19 cellular contexts compared by ENCODE assay signal in genomic region chr17:41656249-41657023, GRCh38. TPM values are rescaled to one million over a fixed set of nuclear protein-coding genes. Genes with fewer than 3 reads are reported as not detected.
A peak's percentile ranks its signal among the peaks of the same experiment; 100 is the strongest.
DNase-seq lines count a peak whose midpoint lies in the region; ATAC-seq and TF ChIP-seq lines count a peak whose summit lies in the region.
"Had no signal": no experiment of that assay in that cellular context is flagged by ENCODE, and none has a peak within 500 bp of the region (broad histone marks: within the 10 kb centered on the region; RNA-seq: fewer than 3 reads in every experiment).

No MANE protein-coding gene starts in this region.

- ATAC-seq in GM19035 (IDR thresholded peaks at IDR 0.05; ENCODE audit: unreplicated experiment) (no peak), HG02571 (IDR thresholded peaks at IDR 0.05; ENCODE audit: unreplicated experiment) (no peak)
- ATAC-seq: GM12878; heart right ventricle; stimulated activated naive CD8-positive, alpha-beta T cell treated with anti-CD3 and anti-CD28 coated beads, Interleukin-15, amount 100 ng/mL, for 72 hours had no signal

- H3K9me3 Mint-ChIP-seq in nephron, result no peaks in the 10 kb centered on the region
- H3K9me3 Mint-ChIP-seq: activated naive CD4-positive, alpha-beta T cell treated with anti-CD3 and anti-CD28 coated beads for 36 hours; dendritic cell treated with granulocyte-macrophage colony-stimulating factor and Interleukin-4, amounts not matched to agents 40 ng/mL and 50 ng/mL, for 4 days; stimulated activated naive CD8-positive, alpha-beta T cell treated with anti-CD3 and anti-CD28 coated beads, Interleukin-15, amount 100 ng/mL, for 72 hours had no signal

- H3K4me2 ChIP-seq in PC-9, result peak overlapping the region; percentile 66

- BruUV-seq in PC-9 (replicated peaks; lab: Mats Ljungman, UMichigan), result TSS peak; percentile 46

- 57 to 59% methylated on average over 15 to 16 of the region's 16 CpGs for WGBS in esophagus, 2 donors
- WGBS in thyroid gland, 2 donors, result 82 to 89% methylated on average over 12 to 14 of the region's 16 CpGs

- peaks cover 9% of the 10 kb centered on the region for H3K27me3 Mint-ChIP-seq in nephron (ENCODE audit: low read depth)
- H3K27me3 Mint-ChIP-seq: progenitor cell of endocrine pancreas had no signal

- no peaks in the 10 kb centered on the region for H3K9me2 ChIP-seq in PC-9 (ENCODE audit: insufficient read depth)

- DNase-seq in PC-9 (no peak), thyroid gland (no peak), ascending aorta (ENCODE audit: low spot score in 2 of 2) (no peak), cardiac septum (ENCODE audit: low spot score) (no peak)
- DNase-seq: activated CD4-positive, alpha-beta T cell treated with anti-CD3 and anti-CD28 coated beads for 48 hours; activated naive CD4-positive, alpha-beta T cell treated with anti-CD3 and anti-CD28 coated beads for 36 hours; activated T-cell treated with anti-CD3 and anti-CD28 coated beads for 4 hours; heart right ventricle; NCI-H146; stimulated activated naive CD8-positive, alpha-beta T cell treated with anti-CD3 and anti-CD28 coated beads, Interleukin-15, amount 100 ng/mL, for 72 hours had no signal

- H3K27ac Mint-ChIP-seq in nephron, result peak overlapping the region; percentile 85 to 92 (median 89)
- H3K27ac Mint-ChIP-seq: activated naive CD4-positive, alpha-beta T cell treated with anti-CD3 and anti-CD28 coated beads for 36 hours; dendritic cell treated with granulocyte-macrophage colony-stimulating factor and Interleukin-4, amounts not matched to agents 40 ng/mL and 50 ng/mL, for 4 days had no signal

- no peak overlapping the region for H3K4me3 Mint-ChIP-seq in nephron
- H3K4me3 Mint-ChIP-seq: activated naive CD4-positive, alpha-beta T cell treated with anti-CD3 and anti-CD28 coated beads for 36 hours; dendritic cell treated with granulocyte-macrophage colony-stimulating factor and Interleukin-4, amounts not matched to agents 40 ng/mL and 50 ng/mL, for 4 days; stimulated activated naive CD8-positive, alpha-beta T cell treated with anti-CD3 and anti-CD28 coated beads, Interleukin-15, amount 100 ng/mL, for 72 hours had no signal

- H3K4me3 ChIP-seq in PC-9 (no peak overlapping the region), esophagus (ENCODE audit: low read depth in 1 of 2, low read length in 2 of 2) (no peak overlapping the region), thyroid gland (replicated peaks in 1 of 3) (no peak overlapping the region), ascending aorta (no peak overlapping the region)
- H3K4me3 ChIP-seq: GM12878, heart right ventricle had no signal

- peaks cover 42% of the 10 kb centered on the region for H3F3A ChIP-seq in PC-9 (ENCODE audit: insufficient read depth, low read depth)

- POLR2A ChIA-PET in PC-9 (lab: Charles Lee; ENCODE audit: unreplicated experiment), result interaction anchor here (0.5 to 1.0 kb wide), 6 partner anchors 51 to 1144 kb away, joined by 3 to 7 read pairs (median 4); partner anchors contain the start of gene KRT19

- peak overlapping the region; percentile 98 for H3K27ac ChIP-seq in PC-9
- H3K27ac ChIP-seq in esophagus (ENCODE audit: low read depth in 2 of 2, low read length in 1 of 2), result peak overlapping the region; percentile 90 to 99
- peak overlapping the region; percentile 89 to 92 (median 91) for H3K27ac ChIP-seq in thyroid gland
- H3K27ac ChIP-seq in ascending aorta, result no peak overlapping the region
- H3K27ac ChIP-seq: heart right ventricle had no signal

- H4K20me1 ChIP-seq in PC-9 (ENCODE audit: insufficient read depth), result no peaks in the 10 kb centered on the region

- no peak for TF ChIP-seq POLR2A in thyroid gland (IDR thresholded peaks at IDR 0.05)

- H3K9me3 ChIP-seq in PC-9 (ENCODE audit: insufficient read depth, low read depth) (no peaks in the 10 kb centered on the region), esophagus (ENCODE audit: control insufficient read depth in 2 of 2, insufficient read depth in 1 of 2, low read depth in 1 of 2, low read length in 1 of 2) (no peaks in the 10 kb centered on the region), thyroid gland (no peaks in the 10 kb centered on the region), ascending aorta (no peaks in the 10 kb centered on the region)
- H3K9me3 ChIP-seq: heart right ventricle had no signal

- H3K36me3 ChIP-seq in PC-9 (ENCODE audit: low read depth) (no peaks in the 10 kb centered on the region), esophagus (ENCODE audit: control insufficient read depth in 2 of 2, insufficient read depth in 2 of 2, low read length in 1 of 2) (no peaks in the 10 kb centered on the region), thyroid gland (no peaks in the 10 kb centered on the region), ascending aorta (no peaks in the 10 kb centered on the region)
- H3K36me3 ChIP-seq: heart right ventricle had no signal

- H3K4me1 ChIP-seq in PC-9 (replicated peaks; ENCODE audit: insufficient read depth) (peaks cover 62% of the 10 kb centered on the region), esophagus (ENCODE audit: control insufficient read depth in 2 of 2, insufficient read depth in 2 of 2, low read length in 1 of 2) (peaks cover 15 to 65% of the 10 kb centered on the region in 2 donors), thyroid gland (peaks cover 39 to 53% of the 10 kb centered on the region in 2 donors), ascending aorta (peaks cover 0 to 6% of the 10 kb centered on the region in 2 donors)
- H3K4me1 ChIP-seq: heart right ventricle had no signal

- H3K36me3 Mint-ChIP-seq in nephron (ENCODE audit: low read depth), result no peaks in the 10 kb centered on the region

- H2AFZ ChIP-seq in PC-9, result no peak overlapping the region

- no peaks in the 10 kb centered on the region for H3K27me3 ChIP-seq in PC-9 (ENCODE audit: insufficient read depth, low read depth)
- H3K27me3 ChIP-seq in esophagus (ENCODE audit: control insufficient read depth in 1 of 2, insufficient read depth in 2 of 2, low read length in 2 of 2), result no peaks in the 10 kb centered on the region
- H3K27me3 ChIP-seq in thyroid gland, result no peaks in the 10 kb centered on the region
- no peaks in the 10 kb centered on the region for H3K27me3 ChIP-seq in ascending aorta
- H3K27me3 ChIP-seq: heart right ventricle had no signal

- peaks cover 30% of the 10 kb centered on the region for H3K4me1 Mint-ChIP-seq in nephron

- TF ChIP-seq CTCF in PC-9 (conservative IDR thresholded peaks at IDR 0.05) (no peak), nephron (IDR thresholded peaks at IDR 0.05; ENCODE audit: unreplicated experiment in 3 of 3) (no peak), thyroid gland (IDR thresholded peaks at IDR 0.05) (no peak), ascending aorta (IDR thresholded peaks at IDR 0.05) (no peak)

- peaks cover 14% of the 10 kb centered on the region; the same call in 1 of the 2 replicates for H3K79me2 ChIP-seq in PC-9 (ENCODE audit: low read depth)

- CTCF ChIA-PET in PC-9 (lab: Charles Lee), result interaction anchor here (0.5 to 1.4 kb wide), 2 partner anchors 108 to 1355 kb away, joined by 6 to 19 read pairs; no protein-coding TSS in a partner anchor

- intact Hi-C loops in PC-9 (cut with micrococcal nuclease; ENCODE audit: unreplicated experiment) (loop anchor here (5.0 kb wide), 1 partner anchor 254 kb away; no protein-coding TSS in a partner anchor), thyroid gland (cut with DNase I) (no loop called here), ascending aorta (cut with DNase I) (no loop called here), cardiac septum (cut with DNase I) (no loop called here)

RNA-seq across cellular contexts. Expression of gene KRT17, which starts 32.1 kb away (rescaled TPM):
- 29.0 and 80.8 TPM in 2 replicates for total RNA-seq in PC-9 (2021)
- polyA plus RNA-seq in esophagus, result 100 to 1,000 TPM in 1 of 2 donors, 10 to 100 TPM in 1; 92.9 to 191 TPM
- under 1 TPM in 1 of 4 donors, not detected in 3; 0.56 TPM for total RNA-seq in thyroid gland
- total RNA-seq in ascending aorta, result 14.8 TPM
- total RNA-seq in cardiac septum, result not detected
- total RNA-seq: activated naive CD4-positive, alpha-beta T cell treated with anti-CD3 and anti-CD28 coated beads for 36 hours; heart right ventricle had no signal

RNA-seq across cellular contexts. Expression of gene EIF1, which starts 32.2 kb away (rescaled TPM):
- total RNA-seq in PC-9 (2021) (775 and 874 TPM in 2 replicates), thyroid gland (100 to 1,000 TPM; 119 to 171 (median 145) TPM), ascending aorta (102 TPM), cardiac septum (1,014 TPM)
- polyA plus RNA-seq in esophagus, result 100 to 1,000 TPM; 342 to 553 TPM

RNA-seq across cellular contexts. Expression of gene KRT16, which starts 43.9 kb away (rescaled TPM):
- total RNA-seq in PC-9 (2021) (41.7 and 53.5 TPM in 2 replicates), thyroid gland (1 to 10 TPM in 2 of 4 donors, not detected in 2; 1.3 to 2.0 TPM), ascending aorta (31.9 TPM), cardiac septum (not detected)
- 100 to 1,000 TPM; 413 to 534 TPM for polyA plus RNA-seq in esophagus
- total RNA-seq: activated naive CD4-positive, alpha-beta T cell treated with anti-CD3 and anti-CD28 coated beads for 36 hours; GM12878; HT1080; progenitor cell of endocrine pancreas had no signal

RNA-seq across cellular contexts. Expression of gene GAST, which starts 55.7 kb away (rescaled TPM):
- total RNA-seq in PC-9 (2021), result 0.87 TPM in 1 of 2 replicates, not detected in the other
- polyA plus RNA-seq in esophagus, result not detected
- total RNA-seq in thyroid gland, result not detected
- total RNA-seq in ascending aorta, result not detected
- not detected for total RNA-seq in cardiac septum
- total RNA-seq: activated naive CD4-positive, alpha-beta T cell treated with anti-CD3 and anti-CD28 coated beads for 36 hours; GM12878; heart right ventricle; HT1080; kidney epithelial cell had no signal
- polyA plus RNA-seq: GM12878, heart right ventricle had no signal

Comparison
In these comparisons a context has a peak if more than half of its experiments do, and no peak if none do; other contexts are left out.
1. H3K27ac ChIP-seq: peak in PC-9 (single experiment), esophagus (2 of 2) and thyroid gland (3 of 3); none in ascending aorta (0 of 2).
2. RNA of gene KRT16, which starts 43.9 kb away (total RNA-seq): 41.7 to 53.5 TPM in PC-9 and 31.9 TPM in ascending aorta (single experiment); 1.3 to 2.0 TPM in thyroid gland and not detected in cardiac septum (single experiment); every median in the first group is over 10 times any median in the second.